ENCODE assay signal across 1 cellular context in genomic region chr17:75983501-75984181, GRCh38.
TF ChIP-seq lines count a peak whose summit lies in the region.

No MANE protein-coding gene starts in this region.

TF ChIP-seq in HEK293, 187 proteins besides CTCF, POLR2A, EP300 and RAD21 (continued from another document):
- TF ChIP-seq ZBTB6 (tag by site-specific recombination; IDR thresholded peaks at IDR 0.05) (no peak), KLF10 (tag by site-specific recombination; IDR thresholded peaks at IDR 0.05) (peak; percentile 81), KLF1 (tag by site-specific recombination; IDR thresholded peaks at IDR 0.05) (peak; percentile 89), PRDM6 (tag by site-specific recombination; IDR thresholded peaks at IDR 0.05) (peak; percentile 15; the same call in 1 of the 2 replicates), ZBTB7A (tag by site-specific recombination; IDR thresholded peaks at IDR 0.05; ENCODE audit: low read depth) (no peak), SP2 (tag by site-specific recombination; IDR thresholded peaks at IDR 0.05) (peak; percentile 49), GLIS1 (tag by site-specific recombination; IDR thresholded peaks at IDR 0.05) (peak; percentile 93), GFI1B (tag by site-specific recombination; IDR thresholded peaks at IDR 0.05) (no peak), SP3 (tag by site-specific recombination; IDR thresholded peaks at IDR 0.05) (peak; percentile 61), ZFP69B (tag by site-specific recombination; IDR thresholded peaks at IDR 0.05) (peak; percentile 69; the same call in 1 of the 2 replicates), ZNF366 (tag by site-specific recombination; conservative IDR thresholded peaks at IDR 0.05) (no peak), ZSCAN18 (tag by site-specific recombination; IDR thresholded peaks at IDR 0.05) (no peak), ZBTB20 (tag by site-specific recombination; IDR thresholded peaks at IDR 0.05) (no peak), ZFHX2 (tag by site-specific recombination; conservative IDR thresholded peaks at IDR 0.05) (peak; percentile 30; the same call in 1 of the 2 replicates), ELK4 (IDR thresholded peaks at IDR 0.05; ENCODE audit: borderline replicate concordance, low read depth, low read length) (no peak), ZIC2 (tag by site-specific recombination; IDR thresholded peaks at IDR 0.05) (0 out of 2 replicates have a peak, but pooled peaks have one; percentile 7), ZNF843 (tag by site-specific recombination; IDR thresholded peaks at IDR 0.05) (no peak), ZNF529 (tag by site-specific recombination; IDR thresholded peaks at IDR 0.05; ENCODE audit: insufficient replicate concordance) (no peak), YY2 (tag by site-specific recombination; IDR thresholded peaks at IDR 0.05) (0 out of 2 replicates have a peak, but pooled peaks have one; percentile 7), PRDM2 (tag by site-specific recombination; IDR thresholded peaks at IDR 0.05; ENCODE audit: borderline replicate concordance) (no peak), GLI4 (tag by site-specific recombination; IDR thresholded peaks at IDR 0.05) (no peak), ZNF223 (tag by site-specific recombination; IDR thresholded peaks at IDR 0.05) (no peak), BCL11B (tag by site-specific recombination; IDR thresholded peaks at IDR 0.05; ENCODE audit: low read depth) (no peak), ZEB2 (tag by site-specific recombination; IDR thresholded peaks at IDR 0.05) (0 out of 2 replicates have a peak, but pooled peaks have one; percentile 9), KLF9 (tag by site-specific recombination; IDR thresholded peaks at IDR 0.05; ENCODE audit: low read depth) (peak; percentile 69; the same call in 1 of the 2 replicates), ZBTB17 (tag by site-specific recombination; IDR thresholded peaks at IDR 0.05) (peak; percentile 85), ZNF768 (tag by site-specific recombination; IDR thresholded peaks at IDR 0.05) (no peak), ZBTB49 (tag by site-specific recombination; IDR thresholded peaks at IDR 0.05; ENCODE audit: low read depth) (no peak), GLIS2 (tag by site-specific recombination; IDR thresholded peaks at IDR 0.05) (peak; percentile 80), ZNF37A (tag by site-specific recombination; IDR thresholded peaks at IDR 0.05) (no peak), ZBTB8A (tag by site-specific recombination; IDR thresholded peaks at IDR 0.05) (no peak), ZNF660 (tag by site-specific recombination; IDR thresholded peaks at IDR 0.05) (no peak), PATZ1 (tag by site-specific recombination; IDR thresholded peaks at IDR 0.05) (peak; percentile 93), SALL2 (tag by site-specific recombination; IDR thresholded peaks at IDR 0.05; ENCODE audit: borderline replicate concordance) (no peak), ZSCAN30 (tag by site-specific recombination; IDR thresholded peaks at IDR 0.05) (no peak), INSM2 (tag by site-specific recombination; IDR thresholded peaks at IDR 0.05) (no peak), ZNF513 (tag by site-specific recombination; IDR thresholded peaks at IDR 0.05) (no peak), ZNF335 (tag by site-specific recombination; conservative IDR thresholded peaks at IDR 0.05) (peak; percentile 22; the same call in 1 of the 2 replicates), EGR2 (tag by site-specific recombination; IDR thresholded peaks at IDR 0.05; ENCODE audit: low read depth) (no peak)
